Comparison of ENCODE assay signal across 2 cellular contexts in the genomic region with DNA sequence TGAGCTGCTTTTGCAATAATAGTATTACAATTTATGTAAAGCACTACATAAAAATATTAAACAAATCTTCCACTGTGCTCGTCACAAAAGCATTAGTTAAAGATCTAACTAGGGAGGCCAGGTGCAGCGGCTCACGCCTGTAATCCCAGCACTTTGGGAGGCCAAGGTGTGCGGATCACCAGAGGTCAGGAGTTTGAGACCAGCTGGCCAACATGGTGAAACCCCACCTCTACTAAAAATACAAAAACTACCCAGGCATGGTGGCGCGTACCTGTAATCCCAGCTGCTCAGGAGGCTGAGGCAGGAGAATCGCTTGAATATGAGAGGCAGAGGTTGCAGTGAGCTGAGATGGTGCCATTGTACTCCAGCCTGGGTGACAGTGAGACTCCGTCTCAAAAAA. TPM values are rescaled to one million over a fixed set of nuclear protein-coding genes. Genes with fewer than 3 reads are reported as not detected.
"Had no signal": no experiment of that assay in that cellular context is flagged by ENCODE, and none has a peak within 500 bp of the region (broad histone marks: within the 10 kb centered on the region; RNA-seq: fewer than 3 reads in every experiment).

No MANE protein-coding gene starts in this region.

RNA-seq across cellular contexts. Expression of gene CYS1, which starts 49.4 kb away (rescaled TPM):
- total RNA-seq: endothelial cell of umbilical vein; naive thymus-derived CD8-positive, alpha-beta T cell had no signal
- polyA plus RNA-seq: endothelial cell of umbilical vein; naive thymus-derived CD8-positive, alpha-beta T cell had no signal
